11 cellular contexts compared by ENCODE assay signal in the genomic region with DNA sequence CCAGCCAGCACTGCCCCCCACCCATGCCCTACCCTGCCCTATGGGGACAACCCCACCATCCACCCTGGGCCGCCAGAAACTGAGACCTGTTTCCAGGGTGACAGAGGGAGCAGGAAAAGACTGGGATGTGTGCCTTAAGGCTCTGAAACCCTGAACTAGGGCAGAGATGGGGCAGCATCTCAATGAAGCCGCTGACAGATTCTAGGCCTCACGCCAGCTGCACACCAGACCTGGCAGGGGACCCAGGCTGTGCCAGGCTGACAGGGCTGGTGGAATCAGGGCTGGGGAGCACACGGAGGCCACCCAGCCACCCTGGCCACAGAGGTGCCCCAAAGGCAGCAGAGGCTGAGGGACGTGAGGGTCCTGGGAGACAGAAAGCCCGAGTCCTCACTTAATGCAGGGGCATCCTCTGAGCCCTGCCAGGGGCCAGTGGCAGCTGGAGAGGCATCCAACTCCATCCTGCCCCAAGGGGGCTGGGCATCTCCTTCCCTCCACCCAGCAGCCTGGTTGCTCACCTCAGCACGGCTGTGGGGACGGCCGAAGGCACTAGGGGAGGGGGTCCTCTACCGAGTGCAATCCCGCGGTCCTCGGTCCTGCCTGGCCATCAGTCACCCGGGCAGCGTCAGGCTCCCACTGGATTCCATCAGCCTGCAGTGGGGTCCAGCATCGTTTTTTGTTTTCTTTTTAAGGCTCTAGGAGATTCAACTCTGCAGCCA.
A peak's percentile ranks its signal among the peaks of the same experiment; 100 is the strongest.
DNase-seq lines count a peak whose midpoint lies in the region; ATAC-seq and TF ChIP-seq lines count a peak whose summit lies in the region.
"Had no signal": no experiment of that assay in that cellular context is flagged by ENCODE, and none has a peak within 500 bp of the region (broad histone marks: within the 10 kb centered on the region; RNA-seq: fewer than 3 reads in every experiment).

No MANE protein-coding gene starts in this region.

- intact Hi-C loops in heart left ventricle (cut with DNase I), result no loop called here
- intact Hi-C loops in posterior vena cava (cut with DNase I), result no loop called here
- intact Hi-C loops in CD4-positive, alpha-beta memory T cell (cut with micrococcal nuclease), result no loop called here

- H3K36me3 ChIP-seq in GM23338 (ENCODE audit: insufficient read depth) (peaks cover 3% of the 10 kb centered on the region), NT2/D1 (ENCODE audit: insufficient read depth, insufficient read length, low read length) (no peaks in the 10 kb centered on the region), heart left ventricle (no peaks in the 10 kb centered on the region)
- H3K36me3 ChIP-seq in CD4-positive, alpha-beta memory T cell (ENCODE audit: insufficient read depth, low read length), result no peaks in the 10 kb centered on the region

- H3F3A ChIP-seq in GM23338 (replicated peaks; ENCODE audit: low read depth), result no peaks in the 10 kb centered on the region

- 49 to 75% (median 68%) methylated on average over 6 to 16 of the region's 16 CpGs for WGBS in heart left ventricle, 4 donors

- DNase-seq in GM23338 (ENCODE audit: low spot score) (no peak), NT2/D1 (ENCODE audit: low read depth, low spot score) (no peak), heart left ventricle (peak in 3 of 5 donors; percentile 51 to 75 (median 68)), posterior vena cava (ENCODE audit: low spot score) (peak; percentile 52), HCEC 1CT (no peak), T-helper 9 cell (no peak)
- no peak for DNase-seq in CD4-positive, alpha-beta memory T cell
- DNase-seq: activated CD8-positive, alpha-beta memory T cell treated with anti-CD3 and anti-CD28 coated beads for 24 hours; NCI-H524 treated with DMSO at 0.1 percent for 48 hours had no signal

- no peaks in the 10 kb centered on the region for H3K27me3 ChIP-seq in GM23338 (ENCODE audit: insufficient read depth)
- peaks cover 3% of the 10 kb centered on the region for H3K27me3 ChIP-seq in NT2/D1 (ENCODE audit: insufficient read depth, insufficient read length)
- H3K27me3 ChIP-seq in heart left ventricle, result no peaks in the 10 kb centered on the region
- H3K27me3 ChIP-seq in CD4-positive, alpha-beta memory T cell (ENCODE audit: insufficient read depth, low read length), result no peaks in the 10 kb centered on the region

- H3K4me3 Mint-ChIP-seq in GM23338, result no peak overlapping the region
- H3K4me3 Mint-ChIP-seq in CD4-positive, alpha-beta memory T cell, result no peak overlapping the region
- H3K4me3 Mint-ChIP-seq: IgD-negative memory B cell had no signal

- H3K9ac ChIP-seq in NT2/D1 (ENCODE audit: insufficient read length, low read depth), result peak overlapping the region; percentile 26

- H3K36me3 Mint-ChIP-seq in GM23338 (ENCODE audit: low read depth), result peaks cover 3% of the 10 kb centered on the region; the same call in 2 of the 3 replicates
- no peaks in the 10 kb centered on the region for H3K36me3 Mint-ChIP-seq in CD4-positive, alpha-beta memory T cell

- H3K79me2 ChIP-seq in GM23338 (replicated peaks; ENCODE audit: insufficient read depth), result no peaks in the 10 kb centered on the region

- no peak overlapping the region for H3K4me3 ChIP-seq in GM23338
- H3K4me3 ChIP-seq in NT2/D1 (ENCODE audit: insufficient read length, low read depth), result no peak overlapping the region
- H3K4me3 ChIP-seq in heart left ventricle, result no peak overlapping the region
- no peak overlapping the region for H3K4me3 ChIP-seq in CD4-positive, alpha-beta memory T cell (ENCODE audit: low read length in 2 of 2)

- H3K27ac ChIP-seq in GM23338 (ENCODE audit: low read depth) (no peak overlapping the region), heart left ventricle (no peak overlapping the region)
- H3K27ac ChIP-seq in CD4-positive, alpha-beta memory T cell (ENCODE audit: low read depth, low read length), result no peak overlapping the region

- H3K27me3 Mint-ChIP-seq in GM23338 (ENCODE audit: insufficient read depth, low read depth, poor library complexity), result peaks cover 15% of the 10 kb centered on the region
- H3K27me3 Mint-ChIP-seq in CD4-positive, alpha-beta memory T cell, result no peaks in the 10 kb centered on the region

- H3K4me1 ChIP-seq in GM23338 (ENCODE audit: insufficient read depth) (peaks cover 7% of the 10 kb centered on the region), NT2/D1 (ENCODE audit: insufficient read depth, insufficient read length) (peaks cover 17% of the 10 kb centered on the region), heart left ventricle (peaks cover 0 to 47% (median 22%) of the 10 kb centered on the region in 12 donors)
- H3K4me1 ChIP-seq in CD4-positive, alpha-beta memory T cell (ENCODE audit: insufficient read depth, low read length), result peaks cover 27% of the 10 kb centered on the region

- peaks cover 16% of the 10 kb centered on the region for H3K9me3 Mint-ChIP-seq in GM23338
- H3K9me3 Mint-ChIP-seq in CD4-positive, alpha-beta memory T cell, result peaks cover 0 to 3% (median 0%) of the 10 kb centered on the region in 8 donors

- TF ChIP-seq CTCF in GM23338 (conservative IDR thresholded peaks at IDR 0.05; ENCODE audit: low read depth in 2 of 2), result no peak
- TF ChIP-seq CTCF in heart left ventricle (IDR thresholded peaks at IDR 0.05), result no peak

- CTCF ChIA-PET in CD4-positive, alpha-beta memory T cell (lab: Charles Lee; ENCODE audit: partially characterized antibody), result no interaction called here

- no peak overlapping the region for H3K4me2 ChIP-seq in GM23338

- peaks cover 20% of the 10 kb centered on the region for H3K4me1 Mint-ChIP-seq in GM23338
- peaks cover 21 to 39% (median 31%) of the 10 kb centered on the region in 4 donors for H3K4me1 Mint-ChIP-seq in CD4-positive, alpha-beta memory T cell

- H3K9me2 ChIP-seq in GM23338 (ENCODE audit: insufficient read depth), result no peaks in the 10 kb centered on the region

- H4K20me1 ChIP-seq in GM23338 (replicated peaks; ENCODE audit: insufficient read depth), result no peaks in the 10 kb centered on the region

- POLR2A ChIA-PET in CD4-positive, alpha-beta memory T cell (lab: Charles Lee; ENCODE audit: partially characterized antibody), result no interaction called here

- ATAC-seq in GM23338 (peak; percentile 46), heart left ventricle (peak in 3 of 4 donors; percentile 59 to 82 (median 64)), HG03135 (IDR thresholded peaks at IDR 0.05; ENCODE audit: unreplicated experiment) (no peak)

- H3K9me3 ChIP-seq in NT2/D1 (ENCODE audit: insufficient read depth, low read length) (peaks cover 10% of the 10 kb centered on the region; the same call in 1 of the 2 replicates), heart left ventricle (peaks cover 0 to 9% (median 4%) of the 10 kb centered on the region in 12 donors)
- H3K9me3 ChIP-seq in CD4-positive, alpha-beta memory T cell (ENCODE audit: control insufficient read depth in 1 of 2, low read length in 2 of 2), result no peaks in the 10 kb centered on the region

- no peak for TF ChIP-seq POLR2A in heart left ventricle (IDR thresholded peaks at IDR 0.05)

- peak overlapping the region; percentile 92; the same call in 1 of the 2 replicates for H2AFZ ChIP-seq in GM23338

- no peak overlapping the region for H3K27ac Mint-ChIP-seq in GM23338
- H3K27ac Mint-ChIP-seq in CD4-positive, alpha-beta memory T cell, result no peak overlapping the region
- H3K27ac Mint-ChIP-seq: IgD-negative memory B cell had no signal

TF ChIP-seq in GM23338, 12 proteins besides CTCF, POLR2A, EP300 and RAD21 (continues in another document):
- TF ChIP-seq NANOG (IDR thresholded peaks at IDR 0.05; ENCODE audit: borderline replicate concordance) (no peak), EZH2phosphoT487 (IDR thresholded peaks at IDR 0.05; ENCODE audit: unreplicated experiment) (no peak), STAT1 (IDR thresholded peaks at IDR 0.05; ENCODE audit: unreplicated experiment) (no peak), POLR2AphosphoS5 (IDR thresholded peaks at IDR 0.05; ENCODE audit: low read depth) (no peak), CREB1 (CRISPR knock-in tag; IDR thresholded peaks at IDR 0.05; ENCODE audit: low read depth) (no peak)
- TF ChIP-seq, protein P1, sequence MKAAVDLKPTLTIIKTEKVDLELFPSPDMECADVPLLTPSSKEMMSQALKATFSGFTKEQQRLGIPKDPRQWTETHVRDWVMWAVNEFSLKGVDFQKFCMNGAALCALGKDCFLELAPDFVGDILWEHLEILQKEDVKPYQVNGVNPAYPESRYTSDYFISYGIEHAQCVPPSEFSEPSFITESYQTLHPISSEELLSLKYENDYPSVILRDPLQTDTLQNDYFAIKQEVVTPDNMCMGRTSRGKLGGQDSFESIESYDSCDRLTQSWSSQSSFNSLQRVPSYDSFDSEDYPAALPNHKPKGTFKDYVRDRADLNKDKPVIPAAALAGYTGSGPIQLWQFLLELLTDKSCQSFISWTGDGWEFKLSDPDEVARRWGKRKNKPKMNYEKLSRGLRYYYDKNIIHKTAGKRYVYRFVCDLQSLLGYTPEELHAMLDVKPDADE (IDR thresholded peaks at IDR 0.05), result no peak
- TF ChIP-seq, protein P2, sequence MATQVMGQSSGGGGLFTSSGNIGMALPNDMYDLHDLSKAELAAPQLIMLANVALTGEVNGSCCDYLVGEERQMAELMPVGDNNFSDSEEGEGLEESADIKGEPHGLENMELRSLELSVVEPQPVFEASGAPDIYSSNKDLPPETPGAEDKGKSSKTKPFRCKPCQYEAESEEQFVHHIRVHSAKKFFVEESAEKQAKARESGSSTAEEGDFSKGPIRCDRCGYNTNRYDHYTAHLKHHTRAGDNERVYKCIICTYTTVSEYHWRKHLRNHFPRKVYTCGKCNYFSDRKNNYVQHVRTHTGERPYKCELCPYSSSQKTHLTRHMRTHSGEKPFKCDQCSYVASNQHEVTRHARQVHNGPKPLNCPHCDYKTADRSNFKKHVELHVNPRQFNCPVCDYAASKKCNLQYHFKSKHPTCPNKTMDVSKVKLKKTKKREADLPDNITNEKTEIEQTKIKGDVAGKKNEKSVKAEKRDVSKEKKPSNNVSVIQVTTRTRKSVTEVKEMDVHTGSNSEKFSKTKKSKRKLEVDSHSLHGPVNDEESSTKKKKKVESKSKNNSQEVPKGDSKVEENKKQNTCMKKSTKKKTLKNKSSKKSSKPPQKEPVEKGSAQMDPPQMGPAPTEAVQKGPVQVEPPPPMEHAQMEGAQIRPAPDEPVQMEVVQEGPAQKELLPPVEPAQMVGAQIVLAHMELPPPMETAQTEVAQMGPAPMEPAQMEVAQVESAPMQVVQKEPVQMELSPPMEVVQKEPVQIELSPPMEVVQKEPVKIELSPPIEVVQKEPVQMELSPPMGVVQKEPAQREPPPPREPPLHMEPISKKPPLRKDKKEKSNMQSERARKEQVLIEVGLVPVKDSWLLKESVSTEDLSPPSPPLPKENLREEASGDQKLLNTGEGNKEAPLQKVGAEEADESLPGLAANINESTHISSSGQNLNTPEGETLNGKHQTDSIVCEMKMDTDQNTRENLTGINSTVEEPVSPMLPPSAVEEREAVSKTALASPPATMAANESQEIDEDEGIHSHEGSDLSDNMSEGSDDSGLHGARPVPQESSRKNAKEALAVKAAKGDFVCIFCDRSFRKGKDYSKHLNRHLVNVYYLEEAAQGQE (IDR thresholded peaks at IDR 0.05; ENCODE audit: unreplicated experiment), result no peak

Comparison
In these comparisons a context has a peak if more than half of its experiments do, and no peak if none do; other contexts are left out.
1. DNase-seq: peak in heart left ventricle (3 of 5) and posterior vena cava (single experiment); none in GM23338 (single experiment), NT2/D1 (single experiment), CD4-positive, alpha-beta memory T cell (0 of 5), HCEC 1CT (single experiment) and T-helper 9 cell (single experiment).